Comparison of ENCODE assay signal across 8 cellular contexts in the genomic region with DNA sequence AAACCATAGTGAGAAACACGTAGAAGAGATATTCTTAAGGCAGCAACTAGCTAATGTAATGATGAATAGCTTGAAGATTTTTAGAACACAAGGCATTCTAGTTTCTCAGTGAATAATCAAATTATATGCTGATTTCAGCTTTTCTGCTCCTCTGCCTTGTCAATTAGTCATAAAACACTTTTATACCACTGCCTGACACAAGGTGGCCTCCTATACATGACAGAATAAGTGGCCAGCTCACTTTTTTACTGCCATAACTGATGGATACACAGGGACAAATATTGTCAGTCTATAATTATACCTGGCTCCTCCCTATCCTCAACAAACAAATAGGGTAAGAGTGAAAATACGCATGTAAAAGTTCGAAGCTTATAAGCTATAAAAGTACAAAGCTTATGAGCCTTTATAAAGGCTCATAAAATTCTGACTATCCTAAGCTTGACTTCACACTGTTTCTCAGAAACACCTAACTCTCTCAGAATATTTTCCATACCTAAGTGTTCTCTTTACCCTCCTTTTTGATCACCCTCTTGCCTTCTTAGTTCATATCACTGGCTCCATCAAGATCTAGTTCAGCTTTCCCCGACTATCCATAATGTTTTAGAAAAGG.
DNase-seq lines count a peak whose midpoint lies in the region; ATAC-seq and TF ChIP-seq lines count a peak whose summit lies in the region.

No MANE protein-coding gene starts in this region.

- H3K27ac ChIP-seq in left lung (no peak overlapping the region), suprapubic skin (no peak overlapping the region)

- peaks cover 21% of the 10 kb centered on the region for H3K36me3 Mint-ChIP-seq in activated CD4-positive, alpha-beta T cell treated with anti-CD3 and anti-CD28 coated beads, Interleukin-2, amount 10 ng/mL, durations not matched to agents 24 days and 14 days (ENCODE audit: low read depth)

- TF ChIP-seq CTCF in LNCaP clone FGC (IDR thresholded peaks at IDR 0.05; ENCODE audit: control insufficient read depth, extremely low read depth, insufficient read depth), result peak; percentile 82
- TF ChIP-seq CTCF in left lung (IDR thresholded peaks at IDR 0.05), result peak; percentile 55 to 56
- peak; percentile 61 to 78 for TF ChIP-seq CTCF in suprapubic skin (IDR thresholded peaks at IDR 0.05)

- H3K4me3 ChIP-seq in LNCaP clone FGC (ENCODE audit: low read depth, low read length) (no peak overlapping the region), left lung (no peak overlapping the region), suprapubic skin (no peak overlapping the region)

- intact Hi-C loops in activated CD4-positive, alpha-beta T cell treated with anti-CD3 and anti-CD28 coated beads, Interleukin-2, amount 10 ng/mL, durations not matched to agents 24 days and 14 days (cut with micrococcal nuclease), result loop anchor here (1.0 to 10.0 kb wide), 6 partner anchors 53 to 315 kb away; a partner anchor contains a TSS
- intact Hi-C loops in left lung (cut with DNase I), result loop anchor here in 1 of 2 donors (5.0 kb wide), 1 partner anchor 140 kb away; no protein-coding TSS in a partner anchor

- peaks cover 8% of the 10 kb centered on the region for H3K4me1 Mint-ChIP-seq in activated CD4-positive, alpha-beta T cell treated with anti-CD3 and anti-CD28 coated beads, Interleukin-2, amount 10 ng/mL, durations not matched to agents 24 days and 14 days

- WGBS in suprapubic skin, result 63% methylated on average over 4 of the region's 4 CpGs

- peak; percentile 85 for DNase-seq in activated CD4-positive, alpha-beta T cell treated with anti-CD3 and anti-CD28 coated beads, Interleukin-2, amount 10 ng/mL, durations not matched to agents 24 days and 14 days
- no peak for DNase-seq in activated CD4-positive, alpha-beta T cell treated with anti-CD3 and anti-CD28 coated beads, Interleukin-2, amount 50 U/mL, for 4 hours
- DNase-seq in LNCaP clone FGC (ENCODE audit: low read depth) (peak; percentile 91), SK-MEL-5 (ENCODE audit: low read depth, low spot score) (peak; percentile 82), cerebellar cortex (ENCODE audit: low spot score) (peak; percentile 69), left lung (no peak), suprapubic skin (ENCODE audit: low spot score in 2 of 2) (no peak)

- H3K4me1 ChIP-seq in left lung, result no peaks in the 10 kb centered on the region
- H3K4me1 ChIP-seq in suprapubic skin, result no peaks in the 10 kb centered on the region

- H3K4me3 Mint-ChIP-seq in activated CD4-positive, alpha-beta T cell treated with anti-CD3 and anti-CD28 coated beads, Interleukin-2, amount 10 ng/mL, durations not matched to agents 24 days and 14 days, result no peak overlapping the region

- H3K9me3 Mint-ChIP-seq in activated CD4-positive, alpha-beta T cell treated with anti-CD3 and anti-CD28 coated beads, Interleukin-2, amount 10 ng/mL, durations not matched to agents 24 days and 14 days, result no peaks in the 10 kb centered on the region

- no peak for TF ChIP-seq POLR2A in suprapubic skin (IDR thresholded peaks at IDR 0.05)

- peaks cover 0 to 79% of the 10 kb centered on the region in 2 donors for H3K36me3 ChIP-seq in left lung
- H3K36me3 ChIP-seq in suprapubic skin, result peaks cover 62% of the 10 kb centered on the region

- in situ Hi-C loops in SK-MEL-5 (cut with HindIII; ENCODE audit: low pct_unique_long_range_greater_than_20kb, low sequenced_read_pairs), result no loop called here

- ATAC-seq in left lung, result peak; percentile 96
- ATAC-seq in HG02678 (IDR thresholded peaks at IDR 0.05; ENCODE audit: unreplicated experiment), result no peak

- H3K27me3 ChIP-seq in left lung (no peaks in the 10 kb centered on the region), suprapubic skin (no peaks in the 10 kb centered on the region)

- no peaks in the 10 kb centered on the region for H3K27me3 Mint-ChIP-seq in activated CD4-positive, alpha-beta T cell treated with anti-CD3 and anti-CD28 coated beads, Interleukin-2, amount 10 ng/mL, durations not matched to agents 24 days and 14 days

- H3K9me3 ChIP-seq in left lung (no peaks in the 10 kb centered on the region), suprapubic skin (no peaks in the 10 kb centered on the region)

- peak overlapping the region; percentile 44 for H3K27ac Mint-ChIP-seq in activated CD4-positive, alpha-beta T cell treated with anti-CD3 and anti-CD28 coated beads, Interleukin-2, amount 10 ng/mL, durations not matched to agents 24 days and 14 days

- TF ChIP-seq EP300 in suprapubic skin (IDR thresholded peaks at IDR 0.05), result no peak

Comparison
In these comparisons a context has a peak if more than half of its experiments do, and no peak if none do; other contexts are left out.
1. DNase-seq: peak in activated CD4-positive, alpha-beta T cell treated with anti-CD3 and anti-CD28 coated beads, Interleukin-2, amount 10 ng/mL, durations not matched to agents 24 days and 14 days (single experiment), LNCaP clone FGC (single experiment), SK-MEL-5 (single experiment) and cerebellar cortex (single experiment); none in activated CD4-positive, alpha-beta T cell treated with anti-CD3 and anti-CD28 coated beads, Interleukin-2, amount 50 U/mL, for 4 hours (0 of 2), left lung (0 of 2) and suprapubic skin (0 of 2).
2. Peak in every context shown above with its lines, with median percentiles within 50 percentile points of each other: CTCF ChIP-seq.